Comparison of ENCODE assay signal across 1 cellular context in the genomic region with DNA sequence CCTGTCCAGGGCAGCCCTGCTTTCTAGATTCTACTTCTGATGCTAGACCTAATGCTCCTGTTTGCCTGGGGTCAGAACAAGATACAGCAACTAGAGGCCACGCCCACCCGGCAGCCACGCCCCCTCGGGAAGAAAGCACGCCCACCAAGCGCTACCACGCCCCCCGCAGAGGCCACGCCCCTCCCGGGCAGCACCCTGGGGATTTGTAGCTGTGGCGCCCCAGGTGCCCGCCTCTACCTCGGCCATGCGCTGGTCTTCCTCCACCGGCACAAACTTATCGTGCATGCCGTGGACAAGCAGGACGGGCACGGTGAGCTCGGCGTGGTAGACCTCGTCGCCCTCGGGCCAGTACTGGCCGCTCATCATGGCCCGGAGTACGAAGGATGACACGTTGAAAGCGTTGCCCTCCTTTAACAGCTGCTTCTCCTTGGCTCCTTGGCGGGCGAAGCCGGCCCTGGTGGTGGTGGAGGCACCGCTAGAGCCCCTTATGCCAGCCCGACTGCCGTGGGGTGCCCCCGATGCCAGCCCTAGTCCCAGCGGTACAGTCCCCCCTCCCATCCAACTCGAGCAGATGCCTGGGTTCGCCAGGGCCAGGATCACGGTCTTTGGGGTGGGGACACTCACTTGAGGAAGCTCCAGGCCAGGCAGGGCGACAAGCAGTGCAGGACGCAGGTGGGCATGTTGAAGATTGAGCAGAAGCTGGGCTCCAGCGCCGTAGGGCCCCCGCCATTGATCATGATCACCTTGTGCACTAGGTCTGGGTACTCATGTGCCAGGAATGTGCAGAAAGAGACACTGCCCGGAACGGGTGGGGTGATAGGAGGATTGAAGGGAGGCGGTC.
A peak's percentile ranks its signal among the peaks of the same experiment; 100 is the strongest.
TF ChIP-seq lines count a peak whose summit lies in the region.

No MANE protein-coding gene starts in this region.

TF ChIP-seq in K562, 482 proteins besides CTCF, POLR2A, EP300 and RAD21 (continues in another document):
- no peak for TF ChIP-seq CBX8 (IDR thresholded peaks at IDR 0.05; ENCODE audit: borderline replicate concordance, extremely low read depth, low read depth, low read length, poor library complexity, severe bottlenecking)
- TF ChIP-seq RBFOX2 (IDR thresholded peaks at IDR 0.05; ENCODE audit: low read depth, low read length): peak; percentile 66
- TF ChIP-seq KLF6 (CRISPR knock-in tag; IDR thresholded peaks at IDR 0.05; ENCODE audit: borderline replicate concordance): no peak
- TF ChIP-seq, protein P1, sequence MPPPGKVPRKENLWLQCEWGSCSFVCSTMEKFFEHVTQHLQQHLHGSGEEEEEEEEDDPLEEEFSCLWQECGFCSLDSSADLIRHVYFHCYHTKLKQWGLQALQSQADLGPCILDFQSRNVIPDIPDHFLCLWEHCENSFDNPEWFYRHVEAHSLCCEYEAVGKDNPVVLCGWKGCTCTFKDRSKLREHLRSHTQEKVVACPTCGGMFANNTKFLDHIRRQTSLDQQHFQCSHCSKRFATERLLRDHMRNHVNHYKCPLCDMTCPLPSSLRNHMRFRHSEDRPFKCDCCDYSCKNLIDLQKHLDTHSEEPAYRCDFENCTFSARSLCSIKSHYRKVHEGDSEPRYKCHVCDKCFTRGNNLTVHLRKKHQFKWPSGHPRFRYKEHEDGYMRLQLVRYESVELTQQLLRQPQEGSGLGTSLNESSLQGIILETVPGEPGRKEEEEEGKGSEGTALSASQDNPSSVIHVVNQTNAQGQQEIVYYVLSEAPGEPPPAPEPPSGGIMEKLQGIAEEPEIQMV (tag; conservative IDR thresholded peaks at IDR 0.05; ENCODE audit: low read depth): no peak
- TF ChIP-seq PPARD (CRISPR knock-in tag; IDR thresholded peaks at IDR 0.05): no peak
- TF ChIP-seq, protein P2, sequence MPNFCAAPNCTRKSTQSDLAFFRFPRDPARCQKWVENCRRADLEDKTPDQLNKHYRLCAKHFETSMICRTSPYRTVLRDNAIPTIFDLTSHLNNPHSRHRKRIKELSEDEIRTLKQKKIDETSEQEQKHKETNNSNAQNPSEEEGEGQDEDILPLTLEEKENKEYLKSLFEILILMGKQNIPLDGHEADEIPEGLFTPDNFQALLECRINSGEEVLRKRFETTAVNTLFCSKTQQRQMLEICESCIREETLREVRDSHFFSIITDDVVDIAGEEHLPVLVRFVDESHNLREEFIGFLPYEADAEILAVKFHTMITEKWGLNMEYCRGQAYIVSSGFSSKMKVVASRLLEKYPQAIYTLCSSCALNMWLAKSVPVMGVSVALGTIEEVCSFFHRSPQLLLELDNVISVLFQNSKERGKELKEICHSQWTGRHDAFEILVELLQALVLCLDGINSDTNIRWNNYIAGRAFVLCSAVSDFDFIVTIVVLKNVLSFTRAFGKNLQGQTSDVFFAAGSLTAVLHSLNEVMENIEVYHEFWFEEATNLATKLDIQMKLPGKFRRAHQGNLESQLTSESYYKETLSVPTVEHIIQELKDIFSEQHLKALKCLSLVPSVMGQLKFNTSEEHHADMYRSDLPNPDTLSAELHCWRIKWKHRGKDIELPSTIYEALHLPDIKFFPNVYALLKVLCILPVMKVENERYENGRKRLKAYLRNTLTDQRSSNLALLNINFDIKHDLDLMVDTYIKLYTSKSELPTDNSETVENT (CRISPR knock-in tag; IDR thresholded peaks at IDR 0.05): 0 out of 2 replicates have a peak, but pooled peaks have one; percentile 13
- no peak for TF ChIP-seq ZBTB1 (CRISPR knock-in tag; IDR thresholded peaks at IDR 0.05; ENCODE audit: borderline replicate concordance, low read depth)
- peak; percentile 71; the same call in 1 of the 2 replicates for TF ChIP-seq KLF13 (tag; IDR thresholded peaks at IDR 0.05; ENCODE audit: borderline replicate concordance, low read depth)
- TF ChIP-seq, protein P3, sequence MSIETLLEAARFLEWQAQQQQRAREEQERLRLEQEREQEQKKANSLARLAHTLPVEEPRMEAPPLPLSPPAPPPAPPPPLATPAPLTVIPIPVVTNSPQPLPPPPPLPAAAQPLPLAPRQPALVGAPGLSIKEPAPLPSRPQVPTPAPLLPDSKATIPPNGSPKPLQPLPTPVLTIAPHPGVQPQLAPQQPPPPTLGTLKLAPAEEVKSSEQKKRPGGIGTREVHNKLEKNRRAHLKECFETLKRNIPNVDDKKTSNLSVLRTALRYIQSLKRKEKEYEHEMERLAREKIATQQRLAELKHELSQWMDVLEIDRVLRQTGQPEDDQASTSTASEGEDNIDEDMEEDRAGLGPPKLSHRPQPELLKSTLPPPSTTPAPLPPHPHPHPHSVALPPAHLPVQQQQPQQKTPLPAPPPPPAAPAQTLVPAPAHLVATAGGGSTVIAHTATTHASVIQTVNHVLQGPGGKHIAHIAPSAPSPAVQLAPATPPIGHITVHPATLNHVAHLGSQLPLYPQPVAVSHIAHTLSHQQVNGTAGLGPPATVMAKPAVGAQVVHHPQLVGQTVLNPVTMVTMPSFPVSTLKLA (conservative IDR thresholded peaks at IDR 0.05): peak in 1 of 2 experiments; percentile 63; a peak in 2 of 4 replicates
- no peak for TF ChIP-seq TAF15 (IDR thresholded peaks at IDR 0.05; ENCODE audit: low read depth, low read length)
- TF ChIP-seq, protein P4, sequence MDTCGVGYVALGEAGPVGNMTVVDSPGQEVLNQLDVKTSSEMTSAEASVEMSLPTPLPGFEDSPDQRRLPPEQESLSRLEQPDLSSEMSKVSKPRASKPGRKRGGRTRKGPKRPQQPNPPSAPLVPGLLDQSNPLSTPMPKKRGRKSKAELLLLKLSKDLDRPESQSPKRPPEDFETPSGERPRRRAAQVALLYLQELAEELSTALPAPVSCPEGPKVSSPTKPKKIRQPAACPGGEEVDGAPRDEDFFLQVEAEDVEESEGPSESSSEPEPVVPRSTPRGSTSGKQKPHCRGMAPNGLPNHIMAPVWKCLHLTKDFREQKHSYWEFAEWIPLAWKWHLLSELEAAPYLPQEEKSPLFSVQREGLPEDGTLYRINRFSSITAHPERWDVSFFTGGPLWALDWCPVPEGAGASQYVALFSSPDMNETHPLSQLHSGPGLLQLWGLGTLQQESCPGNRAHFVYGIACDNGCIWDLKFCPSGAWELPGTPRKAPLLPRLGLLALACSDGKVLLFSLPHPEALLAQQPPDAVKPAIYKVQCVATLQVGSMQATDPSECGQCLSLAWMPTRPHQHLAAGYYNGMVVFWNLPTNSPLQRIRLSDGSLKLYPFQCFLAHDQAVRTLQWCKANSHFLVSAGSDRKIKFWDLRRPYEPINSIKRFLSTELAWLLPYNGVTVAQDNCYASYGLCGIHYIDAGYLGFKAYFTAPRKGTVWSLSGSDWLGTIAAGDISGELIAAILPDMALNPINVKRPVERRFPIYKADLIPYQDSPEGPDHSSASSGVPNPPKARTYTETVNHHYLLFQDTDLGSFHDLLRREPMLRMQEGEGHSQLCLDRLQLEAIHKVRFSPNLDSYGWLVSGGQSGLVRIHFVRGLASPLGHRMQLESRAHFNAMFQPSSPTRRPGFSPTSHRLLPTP (IDR thresholded peaks at IDR 0.05; ENCODE audit: borderline replicate concordance, extremely low read depth, insufficient read length): no peak
- no peak for TF ChIP-seq IFI16 (CRISPR knock-in tag; IDR thresholded peaks at IDR 0.05)
- TF ChIP-seq POLR2AphosphoS2 (IDR thresholded peaks at IDR 0.05; ENCODE audit: low read length): peak; percentile 47; the same call in 1 of the 2 replicates
- peak; percentile 33 to 56; a peak in 3 of 4 replicates for TF ChIP-seq NRF1 (conservative IDR thresholded peaks at IDR 0.05 in 1 of 2, IDR thresholded peaks at IDR 0.05 in 1 of 2)
- TF ChIP-seq SRF (CRISPR knock-in tag; IDR thresholded peaks at IDR 0.05): 0 out of 4 replicates have a peak, but pooled peaks of 1 of the 2 experiments have one; percentile 17
- no peak for TF ChIP-seq TAF7 (tag; IDR thresholded peaks at IDR 0.05)
- peak; percentile 67 for TF ChIP-seq POLR2G (IDR thresholded peaks at IDR 0.05; ENCODE audit: low read depth, low read length)
- no peak for TF ChIP-seq ELF4 (CRISPR knock-in tag; IDR thresholded peaks at IDR 0.05)
- TF ChIP-seq FOXP1 (CRISPR knock-in tag; IDR thresholded peaks at IDR 0.05): 0 out of 2 replicates have a peak, but pooled peaks have one; percentile 34
- TF ChIP-seq TBP (optimal IDR thresholded peaks at IDR 0.05; ENCODE audit: low read depth, low read length): peak; percentile 38
- TF ChIP-seq, protein P5, sequence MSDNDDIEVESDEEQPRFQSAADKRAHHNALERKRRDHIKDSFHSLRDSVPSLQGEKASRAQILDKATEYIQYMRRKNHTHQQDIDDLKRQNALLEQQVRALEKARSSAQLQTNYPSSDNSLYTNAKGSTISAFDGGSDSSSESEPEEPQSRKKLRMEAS (CRISPR knock-in tag; IDR thresholded peaks at IDR 0.05): peak; percentile 45; the same call in 1 of the 2 replicates
- TF ChIP-seq, protein P6, sequence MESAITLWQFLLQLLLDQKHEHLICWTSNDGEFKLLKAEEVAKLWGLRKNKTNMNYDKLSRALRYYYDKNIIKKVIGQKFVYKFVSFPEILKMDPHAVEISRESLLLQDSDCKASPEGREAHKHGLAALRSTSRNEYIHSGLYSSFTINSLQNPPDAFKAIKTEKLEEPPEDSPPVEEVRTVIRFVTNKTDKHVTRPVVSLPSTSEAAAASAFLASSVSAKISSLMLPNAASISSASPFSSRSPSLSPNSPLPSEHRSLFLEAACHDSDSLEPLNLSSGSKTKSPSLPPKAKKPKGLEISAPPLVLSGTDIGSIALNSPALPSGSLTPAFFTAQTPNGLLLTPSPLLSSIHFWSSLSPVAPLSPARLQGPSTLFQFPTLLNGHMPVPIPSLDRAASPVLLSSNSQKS (CRISPR knock-in tag; IDR thresholded peaks at IDR 0.05): no peak
- no peak for TF ChIP-seq EZH2 (IDR thresholded peaks at IDR 0.05; ENCODE audit: borderline replicate concordance, low read depth, low read length)
- no peak for TF ChIP-seq ZNF263 (CRISPR knock-in tag; IDR thresholded peaks at IDR 0.05; ENCODE audit: borderline replicate concordance)
- no peak for TF ChIP-seq HNRNPLL (IDR thresholded peaks at IDR 0.05; ENCODE audit: low read depth, low read length, poor library complexity, severe bottlenecking)
- no peak for TF ChIP-seq ZNF347 (CRISPR knock-in tag; IDR thresholded peaks at IDR 0.05; ENCODE audit: low read depth)
- TF ChIP-seq CBFB (CRISPR knock-in tag; IDR thresholded peaks at IDR 0.05): 0 out of 2 replicates have a peak, but pooled peaks have one; percentile 64
- TF ChIP-seq WHSC1 (IDR thresholded peaks at IDR 0.05; ENCODE audit: low read length): no peak
- peak; percentile 35; the same call in 1 of the 2 replicates for TF ChIP-seq CREM (IDR thresholded peaks at IDR 0.05; ENCODE audit: low read depth)
- 0 out of 2 replicates have a peak, but pooled peaks have one; percentile 58 for TF ChIP-seq RBM14 (IDR thresholded peaks at IDR 0.05; ENCODE audit: borderline replicate concordance, insufficient read depth, low read depth, low read length)
- TF ChIP-seq, protein P7, sequence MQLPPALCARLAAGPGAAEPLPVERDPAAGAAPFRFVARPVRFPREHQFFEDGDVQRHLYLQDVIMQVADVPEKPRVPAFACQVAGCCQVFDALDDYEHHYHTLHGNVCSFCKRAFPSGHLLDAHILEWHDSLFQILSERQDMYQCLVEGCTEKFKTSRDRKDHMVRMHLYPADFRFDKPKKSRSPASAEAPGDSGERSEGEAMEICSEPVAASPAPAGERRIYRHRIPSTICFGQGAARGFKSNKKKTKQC (CRISPR knock-in tag; IDR thresholded peaks at IDR 0.05): no peak
- peak; percentile 35 for TF ChIP-seq FIP1L1 (IDR thresholded peaks at IDR 0.05; ENCODE audit: low read depth, low read length, poor library complexity, severe bottlenecking)
- TF ChIP-seq RBBP5 (IDR thresholded peaks at IDR 0.05; ENCODE audit: borderline replicate concordance, insufficient read depth, low read length, poor library complexity, severe bottlenecking): no peak
- no peak for TF ChIP-seq BHLHE40 (IDR thresholded peaks at IDR 0.05; ENCODE audit: low read length)
- no peak for TF ChIP-seq ZFX (CRISPR knock-in tag; IDR thresholded peaks at IDR 0.05)
- no peak for TF ChIP-seq FOSL1 (tag; conservative IDR thresholded peaks at IDR 0.05)
- TF ChIP-seq RHOXF2B (CRISPR knock-in tag; conservative IDR thresholded peaks at IDR 0.05): no peak
- TF ChIP-seq, protein P8, sequence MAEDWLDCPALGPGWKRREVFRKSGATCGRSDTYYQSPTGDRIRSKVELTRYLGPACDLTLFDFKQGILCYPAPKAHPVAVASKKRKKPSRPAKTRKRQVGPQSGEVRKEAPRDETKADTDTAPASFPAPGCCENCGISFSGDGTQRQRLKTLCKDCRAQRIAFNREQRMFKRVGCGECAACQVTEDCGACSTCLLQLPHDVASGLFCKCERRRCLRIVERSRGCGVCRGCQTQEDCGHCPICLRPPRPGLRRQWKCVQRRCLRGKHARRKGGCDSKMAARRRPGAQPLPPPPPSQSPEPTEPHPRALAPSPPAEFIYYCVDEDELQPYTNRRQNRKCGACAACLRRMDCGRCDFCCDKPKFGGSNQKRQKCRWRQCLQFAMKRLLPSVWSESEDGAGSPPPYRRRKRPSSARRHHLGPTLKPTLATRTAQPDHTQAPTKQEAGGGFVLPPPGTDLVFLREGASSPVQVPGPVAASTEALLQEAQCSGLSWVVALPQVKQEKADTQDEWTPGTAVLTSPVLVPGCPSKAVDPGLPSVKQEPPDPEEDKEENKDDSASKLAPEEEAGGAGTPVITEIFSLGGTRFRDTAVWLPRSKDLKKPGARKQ (CRISPR knock-in tag; IDR thresholded peaks at IDR 0.05): no peak
- no peak for TF ChIP-seq PHB2 (IDR thresholded peaks at IDR 0.05; ENCODE audit: low read depth)
- TF ChIP-seq, protein P9, sequence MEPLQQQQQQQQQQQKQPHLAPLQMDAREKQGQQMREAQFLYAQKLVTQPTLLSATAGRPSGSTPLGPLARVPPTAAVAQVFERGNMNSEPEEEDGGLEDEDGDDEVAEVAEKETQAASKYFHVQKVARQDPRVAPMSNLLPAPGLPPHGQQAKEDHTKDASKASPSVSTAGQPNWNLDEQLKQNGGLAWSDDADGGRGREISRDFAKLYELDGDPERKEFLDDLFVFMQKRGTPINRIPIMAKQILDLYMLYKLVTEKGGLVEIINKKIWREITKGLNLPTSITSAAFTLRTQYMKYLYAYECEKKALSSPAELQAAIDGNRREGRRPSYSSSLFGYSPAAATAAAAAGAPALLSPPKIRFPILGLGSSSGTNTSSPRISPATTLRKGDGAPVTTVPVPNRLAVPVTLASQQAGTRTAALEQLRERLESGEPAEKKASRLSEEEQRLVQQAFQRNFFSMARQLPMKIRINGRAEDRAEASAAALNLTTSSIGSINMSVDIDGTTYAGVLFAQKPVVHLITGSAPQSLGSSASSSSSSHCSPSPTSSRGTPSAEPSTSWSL (CRISPR knock-in tag; IDR thresholded peaks at IDR 0.05; ENCODE audit: borderline replicate concordance): no peak
- TF ChIP-seq, protein P10, sequence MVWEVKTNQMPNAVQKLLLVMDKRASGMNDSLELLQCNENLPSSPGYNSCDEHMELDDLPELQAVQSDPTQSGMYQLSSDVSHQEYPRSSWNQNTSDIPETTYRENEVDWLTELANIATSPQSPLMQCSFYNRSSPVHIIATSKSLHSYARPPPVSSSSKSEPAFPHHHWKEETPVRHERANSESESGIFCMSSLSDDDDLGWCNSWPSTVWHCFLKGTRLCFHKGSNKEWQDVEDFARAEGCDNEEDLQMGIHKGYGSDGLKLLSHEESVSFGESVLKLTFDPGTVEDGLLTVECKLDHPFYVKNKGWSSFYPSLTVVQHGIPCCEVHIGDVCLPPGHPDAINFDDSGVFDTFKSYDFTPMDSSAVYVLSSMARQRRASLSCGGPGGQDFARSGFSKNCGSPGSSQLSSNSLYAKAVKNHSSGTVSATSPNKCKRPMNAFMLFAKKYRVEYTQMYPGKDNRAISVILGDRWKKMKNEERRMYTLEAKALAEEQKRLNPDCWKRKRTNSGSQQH (CRISPR knock-in tag; IDR thresholded peaks at IDR 0.05): 0 out of 2 replicates have a peak, but pooled peaks have one; percentile 50
- no peak for TF ChIP-seq MEF2A (IDR thresholded peaks at IDR 0.05; ENCODE audit: control insufficient read depth, low read depth, low read length)
- TF ChIP-seq GATA2 (CRISPR knock-in tag; IDR thresholded peaks at IDR 0.05): no peak
- peak; percentile 80 for TF ChIP-seq HMGN3 (IDR thresholded peaks at IDR 0.05; ENCODE audit: borderline replicate concordance, extremely low read depth, insufficient read length, low read depth, low read length)
- no peak for TF ChIP-seq CBX1 (IDR thresholded peaks at IDR 0.05; ENCODE audit: low read depth)
- no peak for TF ChIP-seq ZNF699 (CRISPR knock-in tag; IDR thresholded peaks at IDR 0.05; ENCODE audit: insufficient replicate concordance)
